Comparison of ENCODE assay signal across 19 cellular contexts in the genomic region with DNA sequence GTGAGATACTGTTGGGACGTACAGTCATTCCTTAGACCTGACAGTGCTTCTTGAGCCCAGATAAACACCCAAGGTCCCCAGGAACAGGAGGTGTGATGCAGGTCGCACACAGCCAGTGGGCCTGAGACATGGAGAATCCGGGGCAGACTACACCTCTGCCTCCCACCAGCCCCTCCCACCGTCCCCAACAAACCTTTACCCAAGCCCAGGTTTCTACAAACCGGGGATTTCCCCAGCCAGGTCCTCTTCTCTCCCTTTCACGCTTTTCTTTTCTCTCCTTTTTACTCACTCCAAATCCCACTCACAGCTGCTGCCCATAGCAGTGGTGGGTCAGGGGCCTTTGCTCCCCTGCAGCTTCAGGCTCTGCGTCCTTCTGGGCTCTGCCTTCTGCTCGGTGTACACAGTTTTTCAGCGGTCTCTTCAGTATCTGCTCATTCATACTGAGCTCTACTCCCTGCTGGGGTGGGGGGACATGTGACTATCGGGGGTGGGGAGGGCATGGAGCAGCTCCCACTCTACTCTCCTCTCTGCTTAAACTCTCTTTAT.
"Had no signal": no experiment of that assay in that cellular context is flagged by ENCODE, and none has a peak within 500 bp of the region (broad histone marks: within the 10 kb centered on the region; RNA-seq: fewer than 3 reads in every experiment).

No MANE protein-coding gene starts in this region.

- H3K9me3 ChIP-seq: tibial artery had no signal

- DNase-seq: activated B cell treated with CpG ODN at 0.5 μM for 24 hours; activated CD4-positive, alpha-beta T cell treated with anti-CD3 and anti-CD28 coated beads for 4 hours; activated CD8-positive, alpha-beta T cell treated with anti-CD3 and anti-CD28 coated beads for 36 hours; activated naive CD4-positive, alpha-beta T cell treated with Interleukin-2 at 50 U/mL for 16 hours; activated naive CD8-positive, alpha-beta T cell treated with anti-CD3 and anti-CD28 coated beads, Interleukin-2, amount 10 ng/mL, durations not matched to agents 7 days and 5 days; activated T-cell treated with anti-CD3 and anti-CD28 coated beads, Interleukin-2, amount 50 U/mL, for 1 hour; amygdala; dermis blood vessel endothelial cell; foreskin fibroblast; hippocampal formation; islet precursor cell; left colon; stimulated activated naive CD4-positive, alpha-beta T cell treated with Interleukin-2 at 50 U/mL for 16 hours; T-helper 9 cell; tibial artery had no signal

- H3K27ac Mint-ChIP-seq: activated B cell treated with CpG ODN at 0.5 μM for 24 hours; activated CD8-positive, alpha-beta T cell treated with anti-CD3 and anti-CD28 coated beads for 36 hours; activated naive CD8-positive, alpha-beta T cell treated with anti-CD3 and anti-CD28 coated beads, Interleukin-2, amount 10 ng/mL, durations not matched to agents 7 days and 5 days; activated T-helper 2 cell treated with anti-CD3 and anti-CD28 coated beads, Interferon-gamma antibody, Interleukin-2, Interleukin-4, amounts not matched to agents 10 μg/mL and 5 μg/mL and 100 μg/mL, durations not matched to agents 14 hours and 24 hours and 36 hours; nephron had no signal

- H3K36me3 Mint-ChIP-seq: activated naive CD8-positive, alpha-beta T cell treated with anti-CD3 and anti-CD28 coated beads, Interleukin-2, amount 10 ng/mL, durations not matched to agents 7 days and 5 days had no signal

- H3K36me3 ChIP-seq: cardiac muscle cell, tibial artery had no signal

- H3K4me3 ChIP-seq: cardiac muscle cell, lung, tibial artery had no signal

- H3K27ac ChIP-seq: cardiac muscle cell, tibial artery had no signal

- ATAC-seq: activated CD8-positive, alpha-beta T cell treated with anti-CD3 and anti-CD28 coated beads for 36 hours; left colon had no signal

- H3K27me3 ChIP-seq: cardiac muscle cell had no signal

- H3K9me3 Mint-ChIP-seq: activated B cell treated with CpG ODN at 0.5 μM for 24 hours; activated CD8-positive, alpha-beta T cell treated with anti-CD3 and anti-CD28 coated beads for 36 hours; activated naive CD8-positive, alpha-beta T cell treated with anti-CD3 and anti-CD28 coated beads, Interleukin-2, amount 10 ng/mL, durations not matched to agents 7 days and 5 days; activated T-helper 2 cell treated with anti-CD3 and anti-CD28 coated beads, Interferon-gamma antibody, Interleukin-2, Interleukin-4, amounts not matched to agents 10 μg/mL and 5 μg/mL and 100 μg/mL, durations not matched to agents 14 hours and 24 hours and 36 hours had no signal

- H3K4me3 Mint-ChIP-seq: activated B cell treated with CpG ODN at 0.5 μM for 24 hours; activated CD8-positive, alpha-beta T cell treated with anti-CD3 and anti-CD28 coated beads for 36 hours; activated naive CD8-positive, alpha-beta T cell treated with anti-CD3 and anti-CD28 coated beads, Interleukin-2, amount 10 ng/mL, durations not matched to agents 7 days and 5 days; nephron had no signal
